9 cellular contexts compared by ENCODE assay signal in the genomic region with DNA sequence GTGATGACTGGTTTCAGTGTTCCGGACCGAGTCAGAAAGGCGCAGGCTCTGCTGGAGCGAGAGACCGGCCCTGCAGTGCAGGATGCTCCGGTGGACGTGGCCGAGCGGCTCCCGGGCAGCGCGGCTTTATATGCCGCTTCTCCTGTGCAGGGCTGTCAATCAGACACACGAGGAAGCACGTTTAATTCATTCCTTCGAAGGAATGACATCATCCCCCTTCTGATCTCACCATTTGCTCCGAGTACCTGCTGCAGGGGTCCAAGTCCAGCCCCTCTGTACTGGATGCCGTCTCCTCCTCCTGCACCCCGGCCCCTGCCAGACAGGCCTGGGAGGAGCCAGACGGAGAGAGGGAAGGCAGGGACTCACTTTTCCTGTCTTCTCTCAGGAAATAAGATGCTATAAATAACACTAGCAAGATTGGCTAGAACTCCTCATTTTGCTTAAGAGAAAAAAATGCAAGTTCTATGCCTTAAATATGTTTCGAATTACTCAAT. TPM values are rescaled to one million over a fixed set of nuclear protein-coding genes. Genes with fewer than 3 reads are reported as not detected.
DNase-seq lines count a peak whose midpoint lies in the region; FAIRE-seq and TF ChIP-seq lines count a peak whose summit lies in the region.
"Had no signal": no experiment of that assay in that cellular context is flagged by ENCODE, and none has a peak within 500 bp of the region (broad histone marks: within the 10 kb centered on the region; RNA-seq: fewer than 3 reads in every experiment).

A gene (minus strand): TSS at position 102 of the 494 bp plus-strand sequence. CDS start 3,062 bp downstream, outside the sequence.

- no CpG with 5 or more reads among the region's 21 CpGs for WGBS in iPS DF 6.9 (ENCODE audit: insufficient coverage, insufficient read length)

- peak within 1 kb of the TSS; percentile 83 for H2AFZ ChIP-seq in astrocyte (ENCODE audit: low read depth, low read length)

- peak within 1 kb of the TSS; percentile 89 for H3K4me2 ChIP-seq in astrocyte (ENCODE audit: low read length)

- H3K9me3 ChIP-seq in astrocyte (ENCODE audit: insufficient read depth, low read depth, low read length) (peaks cover 2% of the 10 kb centered on the region), iPS DF 6.9 (ENCODE audit: control insufficient read depth, insufficient read depth, low read length) (no peaks in the 10 kb centered on the region)

- H3K36me3 ChIP-seq in astrocyte (ENCODE audit: insufficient read depth, low read length) (peaks cover 4% of the 10 kb centered on the region), iPS DF 6.9 (ENCODE audit: control insufficient read depth, insufficient read depth, low read length) (no peaks in the 10 kb centered on the region; the same call in 1 of the 2 replicates)

- peak within 1 kb of the TSS; percentile 23 for H3K27ac ChIP-seq in astrocyte (ENCODE audit: low read depth, low read length)
- no peak within 1 kb of the TSS for H3K27ac ChIP-seq in iPS DF 6.9 (ENCODE audit: low read length)

- peak within 1 kb of the TSS; percentile 96 for H3K4me3 Mint-ChIP-seq in astrocyte (ENCODE audit: unreplicated experiment)

- peak within 1 kb of the TSS; percentile 54 for H3K27ac Mint-ChIP-seq in astrocyte (ENCODE audit: unreplicated experiment)

- peaks cover 29% of the 10 kb centered on the region for H4K20me1 ChIP-seq in astrocyte (ENCODE audit: insufficient read depth, low read length)

- DNase-seq in ELF-1 (ENCODE audit: low read depth, low spot score) (peak; percentile 56), astrocyte (ENCODE audit: low read depth) (peak; percentile 96), iPS DF 6.9 (ENCODE audit: low read depth, low spot score) (no peak), retinal pigment epithelial cell (ENCODE audit: low read depth) (no peak), NCI-H1105 treated with DMSO at 0.1 percent for 48 hours (lab: John Stamatoyannopoulos, UW) (no peak), COLO668 (lab: John Stamatoyannopoulos, UW; ENCODE audit: unreplicated experiment) (no peak)
- no peak for DNase-seq in activated naive CD4-positive, alpha-beta T cell treated with anti-CD3 and anti-CD28 coated beads, Interleukin-2, amount 50 U/mL, for 16 hours
- no peak for DNase-seq in activated CD4-positive, alpha-beta T cell treated with anti-CD3 and anti-CD28 coated beads, Interleukin-2, amount 50 U/mL, for 1 hour
- DNase-seq: activated CD4-positive, alpha-beta T cell treated with anti-CD3 and anti-CD28 coated beads for 48 hours had no signal

- H3K4me3 ChIP-seq in astrocyte (ENCODE audit: insufficient read depth, low read depth, low read length) (peak within 1 kb of the TSS; percentile 87), iPS DF 6.9 (ENCODE audit: low read length) (peak within 1 kb of the TSS; percentile 35; the same call in 1 of the 2 replicates), retinal pigment epithelial cell (ENCODE audit: low read length) (peak within 1 kb of the TSS; percentile 41)

- FAIRE-seq in astrocyte (lab: Jason Lieb, UNC) = peak; percentile 34

- peaks cover 19% of the 10 kb centered on the region for H3K79me2 ChIP-seq in astrocyte (ENCODE audit: insufficient read depth, low read length)

- peak within 1 kb of the TSS; percentile 85 for H3K9ac ChIP-seq in astrocyte (ENCODE audit: low read length)

- H3K4me1 Mint-ChIP-seq in astrocyte (ENCODE audit: low read depth, unreplicated experiment) = peaks cover 16% of the 10 kb centered on the region

- TF ChIP-seq CTCF in astrocyte (IDR thresholded peaks at IDR 0.05; ENCODE audit: insufficient read depth, low read depth, low read length) (no peak), retinal pigment epithelial cell (conservative IDR thresholded peaks at IDR 0.05; ENCODE audit: low read depth, low read length) (no peak)

- no peaks in the 10 kb centered on the region for H3K27me3 ChIP-seq in astrocyte (ENCODE audit: insufficient read depth, low read length)
- no peaks in the 10 kb centered on the region for H3K27me3 ChIP-seq in iPS DF 6.9 (ENCODE audit: control insufficient read depth, insufficient read depth, low read length)

- H3K4me1 ChIP-seq in astrocyte (ENCODE audit: insufficient read depth, low read length) (peaks cover 18% of the 10 kb centered on the region), iPS DF 6.9 (ENCODE audit: control insufficient read depth, insufficient read depth, low read length) (peaks cover 11% of the 10 kb centered on the region)

- peaks cover 12% of the 10 kb centered on the region for H3K36me3 Mint-ChIP-seq in astrocyte (ENCODE audit: low read depth, unreplicated experiment)

- peaks cover 25% of the 10 kb centered on the region for H3K27me3 Mint-ChIP-seq in astrocyte (ENCODE audit: low read depth, unreplicated experiment)

- H3K9me3 Mint-ChIP-seq in astrocyte (ENCODE audit: unreplicated experiment) = peaks cover 12% of the 10 kb centered on the region

RNA-seq across cellular contexts. Expression of the gene that starts here (rescaled TPM):
- 135 and 260 TPM in 2 replicates for total RNA-seq in astrocyte

Comparison
In these comparisons a context has a peak if more than half of its experiments do, and no peak if none do; other contexts are left out.
1. DNase-seq: peak in ELF-1 (single experiment) and astrocyte (single experiment); none in iPS DF 6.9 (single experiment), retinal pigment epithelial cell (single experiment), activated naive CD4-positive, alpha-beta T cell treated with anti-CD3 and anti-CD28 coated beads, Interleukin-2, amount 50 U/mL, for 16 hours (single experiment), activated CD4-positive, alpha-beta T cell treated with anti-CD3 and anti-CD28 coated beads, Interleukin-2, amount 50 U/mL, for 1 hour (single experiment), NCI-H1105 treated with DMSO at 0.1 percent for 48 hours (single experiment) and COLO668 (single experiment).
2. H3K4me3 ChIP-seq: peak in every context shown above with its lines; median percentile 87 in astrocyte; 41 in retinal pigment epithelial cell; 35 in iPS DF 6.9.